In the genomic region with DNA sequence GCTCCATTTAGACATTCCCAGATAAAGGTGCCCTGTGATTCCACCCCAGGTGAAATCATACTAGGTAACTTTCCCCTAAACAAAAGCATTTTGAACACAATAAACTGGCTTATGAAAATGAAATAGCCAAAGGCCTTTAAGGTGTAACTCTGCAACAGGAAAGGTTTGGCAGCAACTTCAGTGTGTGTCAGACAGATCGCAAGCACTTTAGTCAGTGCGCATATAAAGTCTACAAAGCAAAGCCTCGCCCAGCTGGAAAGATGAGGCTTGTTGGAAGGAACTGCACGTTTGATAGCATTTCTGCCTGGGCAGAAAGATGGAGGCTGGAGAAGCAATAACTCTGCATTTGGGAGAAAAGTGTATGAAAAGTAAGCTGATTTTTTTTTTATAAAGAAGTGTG, we compare ENCODE assay signal across 21 cellular contexts. TPM values are rescaled to one million over a fixed set of nuclear protein-coding genes. Genes with fewer than 3 reads are reported as not detected.
DNase-seq lines count a peak whose midpoint lies in the region; ATAC-seq, FAIRE-seq and TF ChIP-seq lines count a peak whose summit lies in the region.
"Had no signal": no experiment of that assay in that cellular context is flagged by ENCODE, and none has a peak within 500 bp of the region (broad histone marks: within the 10 kb centered on the region; RNA-seq: fewer than 3 reads in every experiment).

No MANE protein-coding gene starts in this region.

- H3K36me3 ChIP-seq in RWPE2 (ENCODE audit: low read depth) (no peaks in the 10 kb centered on the region), keratinocyte (ENCODE audit: control insufficient read depth in 2 of 2, extremely low read depth in 1 of 2, insufficient read depth in 2 of 2, low read length in 2 of 2) (peaks cover 0 to 5% of the 10 kb centered on the region in 2 experiments), prostate gland (no peaks in the 10 kb centered on the region), Peyer's patch (no peaks in the 10 kb centered on the region)
- H3K36me3 ChIP-seq: BE2C, HAP-1 had no signal

- H3K27ac ChIP-seq in RWPE2 (ENCODE audit: poor library complexity, severe bottlenecking), result peak overlapping the region; percentile 54
- H3K27ac ChIP-seq in epithelial cell of prostate, result peak overlapping the region; percentile 63
- peak overlapping the region; percentile 85 for H3K27ac ChIP-seq in keratinocyte (ENCODE audit: control insufficient read depth, insufficient read depth, low read length)
- H3K27ac ChIP-seq in prostate gland, result peak overlapping the region; percentile 4 to 40
- H3K27ac ChIP-seq in Peyer's patch, result no peak overlapping the region

- H3K4me3 ChIP-seq in RWPE2 (ENCODE audit: severe bottlenecking) (no peak overlapping the region), keratinocyte (ENCODE audit: control insufficient read depth in 2 of 3, extremely low read depth in 1 of 3, insufficient read depth in 2 of 3, low read depth in 1 of 3, low read length in 3 of 3) (no peak overlapping the region), prostate gland (no peak overlapping the region), Peyer's patch (no peak overlapping the region)
- H3K4me3 ChIP-seq: HAP-1 had no signal

- H3K4me2 ChIP-seq in keratinocyte (ENCODE audit: control insufficient read depth, extremely low read depth, insufficient read depth, low read depth, low read length), result peak overlapping the region; percentile 59

- TF ChIP-seq POLR2A in prostate gland (IDR thresholded peaks at IDR 0.05) (no peak), Peyer's patch (IDR thresholded peaks at IDR 0.05) (no peak), H54 (IDR thresholded peaks at IDR 0.05; ENCODE audit: low read depth, low read length) (no peak)

- H3K9me3 ChIP-seq in RWPE2 (ENCODE audit: severe bottlenecking) (no peaks in the 10 kb centered on the region), keratinocyte (ENCODE audit: control insufficient read depth, low read depth, low read length) (no peaks in the 10 kb centered on the region), prostate gland (no peaks in the 10 kb centered on the region), Peyer's patch (no peaks in the 10 kb centered on the region)
- H3K9me3 ChIP-seq: BE2C, HAP-1 had no signal

- no peaks in the 10 kb centered on the region for H3K27me3 Mint-ChIP-seq in activated CD4-positive, alpha-beta memory T cell treated with anti-CD3 and anti-CD28 coated beads, Interleukin-2, amount 10 ng/mL, durations not matched to agents 7 days and 5 days
- H3K27me3 Mint-ChIP-seq: CD4-positive, CD25-positive, alpha-beta regulatory T cell had no signal

- H4K20me1 ChIP-seq in keratinocyte (ENCODE audit: control insufficient read depth, extremely low read depth, insufficient read depth, low read length), result no peaks in the 10 kb centered on the region

- no peaks in the 10 kb centered on the region for H3K9me1 ChIP-seq in keratinocyte (ENCODE audit: control insufficient read depth, extremely low read depth, insufficient read depth, low read length)

- intact Hi-C loops in prostate gland (cut with DNase I), result loop anchor here (5.0 kb wide), 2 partner anchors 100 to 135 kb away; no protein-coding TSS in a partner anchor

- H3K79me2 ChIP-seq in keratinocyte (ENCODE audit: control insufficient read depth, insufficient read depth, low read length), result no peaks in the 10 kb centered on the region

- FAIRE-seq in keratinocyte (lab: Jason Lieb, UNC) (peak; percentile 90), H54 (lab: Jason Lieb, UNC) (no peak)
- FAIRE-seq: A204.1 had no signal

- CTCF ChIA-PET in activated CD4-positive, alpha-beta memory T cell treated with anti-CD3 and anti-CD28 coated beads, Interleukin-2, amount 10 ng/mL, durations not matched to agents 7 days and 5 days (lab: Charles Lee), result no interaction called here

- H3K9ac ChIP-seq in keratinocyte (ENCODE audit: control insufficient read depth, extremely low read depth, insufficient read depth, low read length), result peak overlapping the region; percentile 54

- H3K27ac Mint-ChIP-seq in activated CD4-positive, alpha-beta memory T cell treated with anti-CD3 and anti-CD28 coated beads, Interleukin-2, amount 10 ng/mL, durations not matched to agents 7 days and 5 days, result no peak overlapping the region
- H3K27ac Mint-ChIP-seq: CD4-positive, CD25-positive, alpha-beta regulatory T cell had no signal

- POLR2A ChIA-PET in activated CD4-positive, alpha-beta memory T cell treated with anti-CD3 and anti-CD28 coated beads, Interleukin-2, amount 10 ng/mL, durations not matched to agents 7 days and 5 days (lab: Charles Lee), result no interaction called here

- ATAC-seq in RWPE2 (ENCODE audit: low read depth), result peak; percentile 80

- H3K4me3 Mint-ChIP-seq in activated CD4-positive, alpha-beta memory T cell treated with anti-CD3 and anti-CD28 coated beads, Interleukin-2, amount 10 ng/mL, durations not matched to agents 7 days and 5 days, result no peak overlapping the region
- H3K4me3 Mint-ChIP-seq: CD4-positive, CD25-positive, alpha-beta regulatory T cell had no signal

- dilution Hi-C loops in keratinocyte (cut with MboI; ENCODE audit: extremely low pct_ligation_motif_present, low sequenced_read_pairs), result no loop called here

- no peaks in the 10 kb centered on the region for H3K27me3 ChIP-seq in RWPE2 (ENCODE audit: insufficient read depth, poor library complexity, severe bottlenecking)
- H3K27me3 ChIP-seq in keratinocyte (ENCODE audit: control insufficient read depth, extremely low read depth, insufficient read depth, low read length), result no peaks in the 10 kb centered on the region
- H3K27me3 ChIP-seq in prostate gland (replicated peaks; ENCODE audit: insufficient read depth), result no peaks in the 10 kb centered on the region
- no peaks in the 10 kb centered on the region for H3K27me3 ChIP-seq in Peyer's patch
- H3K27me3 ChIP-seq: BE2C had no signal

- WGBS in prostate gland, result 27% methylated on average over 4 of the region's 4 CpGs

- H2AFZ ChIP-seq in keratinocyte (ENCODE audit: control insufficient read depth, low read length), result no peak overlapping the region

- no peaks in the 10 kb centered on the region for H3K36me3 Mint-ChIP-seq in activated CD4-positive, alpha-beta memory T cell treated with anti-CD3 and anti-CD28 coated beads, Interleukin-2, amount 10 ng/mL, durations not matched to agents 7 days and 5 days (ENCODE audit: low read depth)
- H3K36me3 Mint-ChIP-seq: CD4-positive, CD25-positive, alpha-beta regulatory T cell had no signal

- no peaks in the 10 kb centered on the region for H3K9me3 Mint-ChIP-seq in activated CD4-positive, alpha-beta memory T cell treated with anti-CD3 and anti-CD28 coated beads, Interleukin-2, amount 10 ng/mL, durations not matched to agents 7 days and 5 days

- no peak for DNase-seq in RWPE2 (ENCODE audit: low spot score)
- DNase-seq in epithelial cell of prostate (ENCODE audit: low read depth, low spot score), result no peak
- no peak for DNase-seq in keratinocyte (ENCODE audit: low read depth, low spot score)
- DNase-seq in prostate gland (ENCODE audit: low spot score), result peak; percentile 65
- no peak for DNase-seq in activated CD4-positive, alpha-beta memory T cell treated with anti-CD3 and anti-CD28 coated beads, Interleukin-2, amount 10 ng/mL, durations not matched to agents 7 days and 5 days
- no peak for DNase-seq in Peyer's patch
- DNase-seq in mucosa of gallbladder (ENCODE audit: low spot score), result no peak
- DNase-seq in H54 (ENCODE audit: insufficient read length, low spot score), result no peak
- DNase-seq: CD4-positive, CD25-positive, alpha-beta regulatory T cell; COR-L47; DMS 273 treated with DMSO at 0.1 percent for 48 hours; GF-D8; Kasumi-1; NCI-H2107; NCI-H510A treated with DMSO at 0.1 percent for 48 hours; NCI-H774; RPMI8226; SIG-M5 had no signal

- peaks cover 34% of the 10 kb centered on the region for H3K4me1 ChIP-seq in RWPE2 (ENCODE audit: insufficient read depth, poor library complexity, severe bottlenecking)
- H3K4me1 ChIP-seq in keratinocyte (ENCODE audit: control insufficient read depth, extremely low read depth, insufficient read depth, low read length), result peaks cover 44% of the 10 kb centered on the region
- H3K4me1 ChIP-seq in prostate gland (replicated peaks), result peaks cover 8% of the 10 kb centered on the region
- H3K4me1 ChIP-seq in Peyer's patch, result peaks cover 0 to under 1% (median 0%) of the 10 kb centered on the region in 4 donors
- H3K4me1 ChIP-seq: BE2C had no signal

- TF ChIP-seq CTCF in RWPE2 (IDR thresholded peaks at IDR 0.05; ENCODE audit: poor library complexity, severe bottlenecking) (no peak), keratinocyte (optimal IDR thresholded peaks at IDR 0.05 in 1 of 3, IDR thresholded peaks at IDR 0.05 in 1 of 3, conservative IDR thresholded peaks at IDR 0.05 in 1 of 3; ENCODE audit: extremely low read depth in 1 of 3, insufficient read depth in 2 of 3, low read length in 3 of 3) (no peak), prostate gland (IDR thresholded peaks at IDR 0.05) (no peak), Peyer's patch (IDR thresholded peaks at IDR 0.05) (no peak)

- H3K4me1 Mint-ChIP-seq in activated CD4-positive, alpha-beta memory T cell treated with anti-CD3 and anti-CD28 coated beads, Interleukin-2, amount 10 ng/mL, durations not matched to agents 7 days and 5 days, result no peaks in the 10 kb centered on the region
- H3K4me1 Mint-ChIP-seq: CD4-positive, CD25-positive, alpha-beta regulatory T cell had no signal

RNA-seq across cellular contexts. Expression of a gene that starts 57.9 kb away (rescaled TPM):
- 7.0 to 8.6 TPM (median 7.8 TPM) in 3 replicates for polyA plus RNA-seq in keratinocyte
- 2.0 TPM for polyA plus RNA-seq in keratinocyte (2011; ENCODE audit: low read depth)
- polyA plus RNA-seq in keratinocyte (2011; cell fraction: cytosol; rRNA removed), result 3.8 and 5.4 TPM in 2 replicates
- 22.1 TPM in 2 replicates for polyA plus RNA-seq in keratinocyte (2011; cell fraction: nucleus; rRNA removed)
- polyA plus RNA-seq in keratinocyte (2012; ENCODE audit: low replicate concordance), result 3.3 and 6.6 TPM in 2 replicates
- 28.6 to 39.7 TPM (median 30.5 TPM) in 3 replicates for polyA minus RNA-seq in keratinocyte
- polyA minus RNA-seq in keratinocyte (2011; cell fraction: cytosol; rRNA and poly(A)+ RNA removed), result 16.1 TPM
- polyA minus RNA-seq in keratinocyte (2011; cell fraction: nucleus; rRNA and poly(A)+ RNA removed), result 35.8 and 69.4 TPM in 2 replicates
- total RNA-seq in prostate gland (10 to 100 TPM; 11.9 to 21.0 TPM), Peyer's patch (10 to 100 TPM in 2 of 4 donors, 1 to 10 TPM in 2; 3.5 to 22.3 (median 11.8) TPM), mucosa of gallbladder (28.3 TPM)
- not detected for total RNA-seq in activated CD4-positive, alpha-beta memory T cell treated with anti-CD3 and anti-CD28 coated beads, Interleukin-2, amount 10 ng/mL, durations not matched to agents 7 days and 5 days
- polyA plus RNA-seq: CD4-positive, CD25-positive, alpha-beta regulatory T cell had no signal

Comparison
In these comparisons a context has a peak if more than half of its experiments do, and no peak if none do; other contexts are left out.
1. H3K27ac ChIP-seq: peak in RWPE2 (single experiment), epithelial cell of prostate (single experiment), keratinocyte (single experiment) and prostate gland (2 of 2); none in Peyer's patch (0 of 4).
2. RNA of a gene that starts 57.9 kb away (total RNA-seq): 28.3 TPM in mucosa of gallbladder (single experiment), 11.9 to 21.0 TPM in prostate gland and 3.5 to 22.3 TPM in Peyer's patch; not detected in activated CD4-positive, alpha-beta memory T cell treated with anti-CD3 and anti-CD28 coated beads, Interleukin-2, amount 10 ng/mL, durations not matched to agents 7 days and 5 days; every median in the first group is over 4 times any median in the second.